Comparison of ENCODE assay signal across 9 cellular contexts in the genomic region with DNA sequence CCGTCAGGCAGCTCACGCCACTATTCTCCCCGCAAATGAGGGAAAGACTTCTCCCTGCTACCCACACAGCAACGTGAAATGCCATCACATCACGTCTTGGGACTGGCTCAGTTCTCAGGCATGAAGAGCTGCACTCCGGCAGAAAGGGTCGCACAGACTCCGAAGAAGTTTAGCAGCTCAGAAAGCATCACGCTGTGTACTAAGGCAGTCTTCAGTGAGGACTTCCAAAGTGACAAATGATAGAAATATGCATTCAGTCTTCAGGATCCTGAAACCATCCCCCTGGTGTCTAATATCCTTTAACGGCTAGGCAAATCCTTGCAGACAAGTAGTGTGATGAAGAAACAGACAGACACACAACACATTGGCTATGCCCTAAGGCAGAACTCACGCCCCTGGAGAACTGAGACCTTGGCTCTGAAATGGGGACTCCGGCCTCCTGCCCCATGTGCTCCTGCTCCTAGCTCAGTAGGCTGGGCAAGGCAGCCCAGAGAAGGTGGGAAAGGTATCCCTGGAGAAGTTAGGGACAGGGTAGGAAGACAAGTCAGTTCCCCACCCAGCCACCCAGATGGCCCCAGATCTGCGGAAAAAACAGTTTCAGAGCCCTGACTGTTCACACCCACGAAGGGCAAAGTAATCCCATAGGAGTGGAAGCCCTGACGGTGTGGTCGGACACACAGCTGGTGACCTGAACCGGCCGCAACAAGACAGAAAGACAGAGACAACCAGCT. TPM values are rescaled to one million over a fixed set of nuclear protein-coding genes. Genes with fewer than 3 reads are reported as not detected.
A peak's percentile ranks its signal among the peaks of the same experiment; 100 is the strongest.
DNase-seq lines count a peak whose midpoint lies in the region; ATAC-seq lines count a peak whose summit lies in the region.
"Had no signal": no experiment of that assay in that cellular context is flagged by ENCODE, and none has a peak within 500 bp of the region (broad histone marks: within the 10 kb centered on the region; RNA-seq: fewer than 3 reads in every experiment).

No MANE protein-coding gene starts in this region.

- H3K4me3 ChIP-seq in HAP-1, result no peak overlapping the region

- peaks cover 48% of the 10 kb centered on the region for H3K36me3 Mint-ChIP-seq in activated CD8-positive, alpha-beta T cell treated with anti-CD3 and anti-CD28 coated beads, Interleukin-2, amount 10 ng/mL, durations not matched to agents 7 days and 5 days (ENCODE audit: low read depth)
- peaks cover 6 to 28% (median 23%) of the 10 kb centered on the region in 3 donors for H3K36me3 Mint-ChIP-seq in immature natural killer cell

- CTCF ChIA-PET in activated CD8-positive, alpha-beta T cell treated with anti-CD3 and anti-CD28 coated beads, Interleukin-2, amount 10 ng/mL, durations not matched to agents 7 days and 5 days (lab: Charles Lee), result interaction anchor here (0.6 to 3.6 kb wide), 20 partner anchors 10 to 608 kb away, joined by 3 to 25 read pairs (median 6); no protein-coding TSS in a partner anchor

- in situ Hi-C loops in HAP-1 (cut with MboI; ENCODE audit: low sequenced_read_pairs), result no loop called here

- DNase-seq in NOMO-1 (lab: John Stamatoyannopoulos, UW; ENCODE audit: unreplicated experiment in 2 of 2) (peak; percentile 5 to 12), NOMO-1 treated with dmso at 0.1 percent for 144 hours (lab: John Stamatoyannopoulos, UW; ENCODE audit: unreplicated experiment) (no peak), immature natural killer cell (no peak), superior temporal gyrus (ENCODE audit: extremely low spot score) (peak; percentile 46), NOMO-1 treated with DMSO at 0.1 percent for 48 hours (lab: John Stamatoyannopoulos, UW; ENCODE audit: unreplicated experiment) (no peak), HAP-1 (ENCODE audit: low spot score in 2 of 2) (no peak), midbrain (lab: John Stamatoyannopoulos, UW) (no peak)
- DNase-seq in activated CD8-positive, alpha-beta T cell treated with anti-CD3 and anti-CD28 coated beads, Interleukin-2, amount 10 ng/mL, durations not matched to agents 7 days and 5 days, result no peak

- H3K9me3 ChIP-seq in HAP-1, result no peaks in the 10 kb centered on the region
- H3K9me3 ChIP-seq: adrenal gland had no signal

- POLR2A ChIA-PET in activated CD8-positive, alpha-beta T cell treated with anti-CD3 and anti-CD28 coated beads, Interleukin-2, amount 10 ng/mL, durations not matched to agents 7 days and 5 days (lab: Charles Lee), result interaction anchor here (0.6 to 3.6 kb wide), 5 partner anchors 97 to 244 kb away, joined by 3 to 17 read pairs (median 5); no protein-coding TSS in a partner anchor

- H3K4me3 Mint-ChIP-seq in activated CD8-positive, alpha-beta T cell treated with anti-CD3 and anti-CD28 coated beads, Interleukin-2, amount 10 ng/mL, durations not matched to agents 7 days and 5 days, result peak overlapping the region; percentile 90
- peak overlapping the region; percentile 92 to 98 (median 95) for H3K4me3 Mint-ChIP-seq in immature natural killer cell

- peak; percentile 5 for ATAC-seq in activated CD8-positive, alpha-beta T cell treated with anti-CD3 and anti-CD28 coated beads, Interleukin-2, amount 10 ng/mL, durations not matched to agents 7 days and 5 days

- no peaks in the 10 kb centered on the region for H3K27me3 Mint-ChIP-seq in activated CD8-positive, alpha-beta T cell treated with anti-CD3 and anti-CD28 coated beads, Interleukin-2, amount 10 ng/mL, durations not matched to agents 7 days and 5 days (ENCODE audit: low read depth)
- peaks cover 11 to 19% (median 14%) of the 10 kb centered on the region in 3 donors for H3K27me3 Mint-ChIP-seq in immature natural killer cell (ENCODE audit: low read depth in 3 of 3)

- H3K27me3 ChIP-seq in HAP-1 (ENCODE audit: low read depth), result peaks cover 6% of the 10 kb centered on the region
- H3K27me3 ChIP-seq: adrenal gland had no signal

- H3K4me1 Mint-ChIP-seq in activated CD8-positive, alpha-beta T cell treated with anti-CD3 and anti-CD28 coated beads, Interleukin-2, amount 10 ng/mL, durations not matched to agents 7 days and 5 days (ENCODE audit: low read depth), result peaks cover 47% of the 10 kb centered on the region
- peaks cover 64 to 65% of the 10 kb centered on the region in 2 donors for H3K4me1 Mint-ChIP-seq in immature natural killer cell

- no peaks in the 10 kb centered on the region for H3K9me3 Mint-ChIP-seq in activated CD8-positive, alpha-beta T cell treated with anti-CD3 and anti-CD28 coated beads, Interleukin-2, amount 10 ng/mL, durations not matched to agents 7 days and 5 days (ENCODE audit: insufficient read depth)
- peaks cover 0 to 2% (median 0%) of the 10 kb centered on the region in 6 donors for H3K9me3 Mint-ChIP-seq in immature natural killer cell

- peak overlapping the region; percentile 91 for H3K27ac Mint-ChIP-seq in activated CD8-positive, alpha-beta T cell treated with anti-CD3 and anti-CD28 coated beads, Interleukin-2, amount 10 ng/mL, durations not matched to agents 7 days and 5 days
- peak overlapping the region; percentile 58 to 93 (median 86) for H3K27ac Mint-ChIP-seq in immature natural killer cell

- no peaks in the 10 kb centered on the region for H3K36me3 ChIP-seq in HAP-1 (replicated peaks)
- H3K36me3 ChIP-seq: adrenal gland had no signal

- H3K4me1 ChIP-seq in HAP-1, result no peaks in the 10 kb centered on the region

RNA-seq across cellular contexts. Expression of a gene that starts 1.6 kb away (rescaled TPM):
- 10 to 100 TPM; 59.4 to 60.4 TPM for total RNA-seq in activated CD8-positive, alpha-beta T cell treated with anti-CD3 and anti-CD28 coated beads, Interleukin-2, amount 10 ng/mL, durations not matched to agents 7 days and 5 days
- polyA plus RNA-seq in immature natural killer cell, result 1 to 10 TPM in 2 of 3 donors, under 1 TPM in 1; 0.79 to 6.2 (median 3.3) TPM

Comparison
In these comparisons a context has a peak if more than half of its experiments do, and no peak if none do; other contexts are left out.
1. DNase-seq: peak in NOMO-1 (2 of 2) and superior temporal gyrus (single experiment); none in NOMO-1 treated with dmso at 0.1 percent for 144 hours (single experiment), activated CD8-positive, alpha-beta T cell treated with anti-CD3 and anti-CD28 coated beads, Interleukin-2, amount 10 ng/mL, durations not matched to agents 7 days and 5 days (single experiment), immature natural killer cell (0 of 3), NOMO-1 treated with DMSO at 0.1 percent for 48 hours (single experiment), HAP-1 (0 of 2) and midbrain (single experiment).